Comparison of ENCODE assay signal across 16 cellular contexts in genomic region chr6:107532707-107533106, GRCh38.
"Had no signal": no experiment of that assay in that cellular context is flagged by ENCODE, and none has a peak within 500 bp of the region (broad histone marks: within the 10 kb centered on the region; RNA-seq: fewer than 3 reads in every experiment).

No MANE protein-coding gene starts in this region.

- H3K4me1 Mint-ChIP-seq: activated naive CD8-positive, alpha-beta T cell treated with anti-CD3 and anti-CD28 coated beads for 36 hours; stimulated activated naive B cell treated with anti-CD40 and anti-IgM and Interleukin-4, amounts not matched to agents 10 μg/mL and 1 μg/mL and 100 μg/mL, for 72 hours had no signal

- ATAC-seq: activated T-cell treated with anti-CD3 and anti-CD28 coated beads, Interleukin-2, amount 50 U/mL, for 4 hours; pancreas; stimulated activated naive B cell treated with anti-CD40 and anti-IgM and Interleukin-4, amounts not matched to agents 10 μg/mL and 1 μg/mL and 100 μg/mL, for 72 hours; upper lobe of right lung had no signal

- H3K36me3 ChIP-seq: ascending aorta, pancreas, spleen, upper lobe of right lung had no signal

- H3K4me1 ChIP-seq: ascending aorta, pancreas, spleen, upper lobe of right lung had no signal

- H3K27ac Mint-ChIP-seq: activated naive CD8-positive, alpha-beta T cell treated with anti-CD3 and anti-CD28 coated beads for 36 hours; memory B cell; stimulated activated naive B cell treated with anti-CD40 and anti-IgM and Interleukin-4, amounts not matched to agents 10 μg/mL and 1 μg/mL and 100 μg/mL, for 72 hours had no signal

- H3K27me3 Mint-ChIP-seq: activated naive CD8-positive, alpha-beta T cell treated with anti-CD3 and anti-CD28 coated beads for 36 hours; memory B cell; stimulated activated naive B cell treated with anti-CD40 and anti-IgM and Interleukin-4, amounts not matched to agents 10 μg/mL and 1 μg/mL and 100 μg/mL, for 72 hours had no signal

- H3K36me3 Mint-ChIP-seq: activated naive CD8-positive, alpha-beta T cell treated with anti-CD3 and anti-CD28 coated beads for 36 hours; memory B cell had no signal

- DNase-seq: activated CD4-positive, alpha-beta T cell treated with anti-CD3 and anti-CD28 coated beads for 1 hour; activated CD4-positive, alpha-beta T cell treated with anti-CD3 and anti-CD28 coated beads, Interleukin-2, amount 50 U/mL, for 48 hours; activated effector memory CD4-positive, alpha-beta T cell treated with anti-CD3 and anti-CD28 coated beads, Interleukin-2, amount 50 U/mL, for 16 hours; activated naive CD8-positive, alpha-beta T cell treated with anti-CD3 and anti-CD28 coated beads for 36 hours; activated T-cell treated with anti-CD3 and anti-CD28 coated beads, Interleukin-2, amount 50 U/mL, for 4 hours; cortex of kidney; effector CD8-positive, alpha-beta T cell; nephron progenitor cell; pancreas; spleen; stimulated activated CD4-positive, alpha-beta T cell treated with anti-CD3 and anti-CD28 coated beads, Interleukin-2, amount 100 ng/mL, for 24 hours; stimulated activated naive B cell treated with anti-CD40 and anti-IgM and Interleukin-4, amounts not matched to agents 10 μg/mL and 1 μg/mL and 100 μg/mL, for 72 hours; T-helper 9 cell; upper lobe of right lung had no signal

- H3K27ac ChIP-seq: pancreas, spleen, upper lobe of right lung had no signal

- H3K9me3 Mint-ChIP-seq: activated naive CD8-positive, alpha-beta T cell treated with anti-CD3 and anti-CD28 coated beads for 36 hours; activated T-cell treated with anti-CD3 and anti-CD28 coated beads, Interleukin-2, amount 50 U/mL, for 4 hours; memory B cell; nephron progenitor cell; stimulated activated naive B cell treated with anti-CD40 and anti-IgM and Interleukin-4, amounts not matched to agents 10 μg/mL and 1 μg/mL and 100 μg/mL, for 72 hours had no signal

- H3K4me3 ChIP-seq: ascending aorta, pancreas, spleen, upper lobe of right lung had no signal

- H3K27me3 ChIP-seq: ascending aorta, pancreas, spleen, upper lobe of right lung had no signal

- H3K9me3 ChIP-seq: ascending aorta, pancreas, spleen, upper lobe of right lung had no signal

- H3K4me3 Mint-ChIP-seq: activated naive CD8-positive, alpha-beta T cell treated with anti-CD3 and anti-CD28 coated beads for 36 hours; activated T-cell treated with anti-CD3 and anti-CD28 coated beads, Interleukin-2, amount 50 U/mL, for 4 hours; memory B cell; nephron progenitor cell; stimulated activated naive B cell treated with anti-CD40 and anti-IgM and Interleukin-4, amounts not matched to agents 10 μg/mL and 1 μg/mL and 100 μg/mL, for 72 hours had no signal
